In genomic region chr14:100037351-100037750, GRCh38 we compare ENCODE assay signal across 23 cellular contexts. TPM values are rescaled to one million over a fixed set of nuclear protein-coding genes. Genes with fewer than 3 reads are reported as not detected.
DNase-seq lines count a peak whose midpoint lies in the region; ATAC-seq and TF ChIP-seq lines count a peak whose summit lies in the region.
"Had no signal": no experiment of that assay in that cellular context is flagged by ENCODE, and none has a peak within 500 bp of the region (broad histone marks: within the 10 kb centered on the region; RNA-seq: fewer than 3 reads in every experiment).

No MANE protein-coding gene starts in this region.

- no peak for ATAC-seq in GM21825 (IDR thresholded peaks at IDR 0.05; ENCODE audit: unreplicated experiment)
- ATAC-seq: activated CD8-positive, alpha-beta memory T cell treated with anti-CD3 and anti-CD28 coated beads, Interleukin-2, amount 10 ng/mL, durations not matched to agents 7 days and 5 days; effector memory CD8-positive, alpha-beta T cell; gastrocnemius medialis; HCT116 had no signal

- DNase-seq in DMS79 (lab: John Stamatoyannopoulos, UW) (peak; percentile 16), NCI-H82 (lab: John Stamatoyannopoulos, UW) (peak; percentile 38), epithelial cell of esophagus (ENCODE audit: low read depth) (peak; percentile 73), lung microvascular endothelial cell (ENCODE audit: low read depth in 2 of 2) (peak; percentile 29 to 42), NCI-H526 (lab: John Stamatoyannopoulos, UW) (no peak), mucosa of gallbladder (ENCODE audit: low spot score) (no peak)
- no peak for DNase-seq in stimulated activated CD4-positive, alpha-beta T cell treated with anti-CD3 and anti-CD28 coated beads, Interleukin-1b, Interleukin-23, amount 100 ng/mL, for 48 hours
- DNase-seq: activated CD4-positive, alpha-beta T cell treated with anti-CD3 and anti-CD28 coated beads for 1 hour; activated CD8-positive, alpha-beta memory T cell treated with anti-CD3 and anti-CD28 coated beads, Interleukin-2, amount 10 ng/mL, durations not matched to agents 7 days and 5 days; AML-193; Caco-2; effector memory CD8-positive, alpha-beta T cell; gastrocnemius medialis; MV-4-11; NCI-H2081; NCI-H526 treated with DMSO at 0.1 percent for 48 hours; PC-9; SJCRH30; stimulated activated CD4-positive, alpha-beta T cell treated with anti-CD3 and anti-CD28 coated beads, Interleukin-4, amount 100 ng/mL, for 24 hours; T-helper 9 cell had no signal

- TF ChIP-seq CTCF in epithelial cell of esophagus (IDR thresholded peaks at IDR 0.05; ENCODE audit: insufficient read depth, low read depth, low read length, missing control alignments): no peak

- H3K4me3 ChIP-seq in epithelial cell of esophagus (ENCODE audit: low read length): no peak overlapping the region
- H3K4me3 ChIP-seq: gastrocnemius medialis, PC-9, SJCRH30, suprapubic skin had no signal

RNA-seq across cellular contexts. Expression of gene EVL, which starts 27.9 kb away (rescaled TPM):
- total RNA-seq in lung microvascular endothelial cell (7.2 and 9.1 TPM in 2 replicates), mucosa of gallbladder (89.1 TPM)

Comparison
In these comparisons a context has a peak if more than half of its experiments do, and no peak if none do; other contexts are left out.
1. DNase-seq: peak in DMS79 (single experiment), NCI-H82 (single experiment), epithelial cell of esophagus (single experiment) and lung microvascular endothelial cell (2 of 2); none in NCI-H526 (0 of 2), mucosa of gallbladder (single experiment) and stimulated activated CD4-positive, alpha-beta T cell treated with anti-CD3 and anti-CD28 coated beads, Interleukin-1b, Interleukin-23, amount 100 ng/mL, for 48 hours (single experiment).